ENCODE assay signal across 8 cellular contexts in the genomic region with DNA sequence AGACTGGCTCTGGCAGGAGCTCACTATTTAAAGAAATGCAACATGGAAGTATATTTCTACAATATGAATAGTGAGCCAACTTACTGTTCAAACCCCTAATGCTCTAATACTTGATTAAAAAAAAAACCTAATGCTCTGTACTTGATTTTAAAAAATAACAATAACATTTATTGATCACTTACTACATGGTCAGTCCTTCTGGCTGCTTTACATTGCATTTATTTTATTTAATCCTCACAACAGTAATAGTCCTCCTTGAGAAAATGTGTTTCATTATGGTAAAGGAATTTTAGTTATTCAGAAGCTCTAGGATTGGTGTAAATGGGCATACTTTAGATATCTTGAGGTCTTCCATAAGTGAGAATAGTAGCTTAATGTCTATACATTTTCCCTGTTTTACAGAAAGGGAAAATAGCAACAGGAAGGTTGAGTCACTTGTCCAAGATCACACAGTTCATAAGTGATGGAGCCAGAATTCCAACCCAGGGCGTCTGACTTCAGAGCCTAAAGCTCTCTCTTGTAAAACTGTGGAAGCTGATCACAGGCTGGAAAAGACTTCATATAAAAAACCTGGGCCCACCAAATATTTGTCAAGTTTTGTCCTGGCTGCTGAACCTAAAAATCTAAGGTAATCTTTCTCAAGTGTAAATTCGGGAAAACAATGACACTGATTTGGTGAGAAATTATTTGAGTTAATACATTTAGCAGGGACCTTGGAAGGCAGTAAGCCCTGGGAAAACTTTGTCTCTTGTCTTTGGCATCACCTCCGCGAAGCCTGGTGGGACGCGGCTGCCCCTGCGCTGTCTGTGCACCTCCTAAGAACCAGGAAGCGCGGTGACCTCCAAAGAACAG. TPM values are rescaled to one million over a fixed set of nuclear protein-coding genes. Genes with fewer than 3 reads are reported as not detected.
DNase-seq lines count a peak whose midpoint lies in the region; ATAC-seq and TF ChIP-seq lines count a peak whose summit lies in the region.

No MANE protein-coding gene starts in this region.

- intact Hi-C loops in dorsolateral prefrontal cortex (cut with DNase I), result no loop called here
- intact Hi-C loops in mucosa of descending colon (cut with DNase I, micrococcal nuclease), result no loop called here

- peak; percentile 19 for ATAC-seq in mucosa of descending colon

- peaks cover 25% of the 10 kb centered on the region for H3K4me1 ChIP-seq in mucosa of descending colon (ENCODE audit: low read depth)

- no peaks in the 10 kb centered on the region for H3K27me3 ChIP-seq in H7 (ENCODE audit: control insufficient read depth, insufficient read depth, low read length)
- H3K27me3 ChIP-seq in dorsolateral prefrontal cortex, result no peaks in the 10 kb centered on the region

- in situ Hi-C loops in G401 (cut with HindIII; ENCODE audit: low sequenced_read_pairs), result no loop called here

- H3K27ac ChIP-seq in dorsolateral prefrontal cortex, result peak overlapping the region; percentile 13 to 98 (median 91)

- DNase-seq in G401 (ENCODE audit: low spot score) (peak; percentile 52), H7 (no peak), NCI-H69 (lab: John Stamatoyannopoulos, UW) (peak; percentile 54), dorsolateral prefrontal cortex (peak in 4 of 10 donors; percentile 16 to 44 (median 26)), mucosa of descending colon (peak in 1 of 3 donors; percentile 16), NCI-H82 (lab: John Stamatoyannopoulos, UW) (no peak), NCI-H2107 (lab: John Stamatoyannopoulos, UW) (no peak), NCI-H128 (lab: John Stamatoyannopoulos, UW; ENCODE audit: unreplicated experiment) (no peak)

- H3K4me3 ChIP-seq in H7 (ENCODE audit: insufficient read depth, low read depth, low read length) (peak overlapping the region; percentile 85), dorsolateral prefrontal cortex (peak overlapping the region; percentile 56 to 98 (median 91)), mucosa of descending colon (peak overlapping the region; percentile 52)

- TF ChIP-seq CTCF in dorsolateral prefrontal cortex (IDR thresholded peaks at IDR 0.05 in 54 of 56, conservative IDR thresholded peaks at IDR 0.05 in 2 of 56; ENCODE audit: low read depth in 1 of 56, partially characterized antibody in 56 of 56) (no peak), mucosa of descending colon (IDR thresholded peaks at IDR 0.05) (no peak)

- H3K36me3 ChIP-seq in H7 (replicated peaks; ENCODE audit: control insufficient read depth, insufficient read depth, low read length) (no peaks in the 10 kb centered on the region), mucosa of descending colon (ENCODE audit: low read depth) (no peaks in the 10 kb centered on the region)

- no peaks in the 10 kb centered on the region for H3K9me3 ChIP-seq in mucosa of descending colon

RNA-seq across cellular contexts. Expression of a gene that starts 0.9 kb away (rescaled TPM):
- total RNA-seq in G401 (2014; rRNA removed; shearing (Covaris generic)), result 32.0 and 61.8 TPM in 2 replicates
- total RNA-seq in H7 (2014; rRNA removed; shearing (Covaris generic)), result 41.0 and 70.7 TPM in 2 replicates
- 10 to 100 TPM; 18.3 to 53.5 (median 33.3) TPM for total RNA-seq in dorsolateral prefrontal cortex
- total RNA-seq in mucosa of descending colon, result 10 to 100 TPM; 18.8 to 37.5 (median 36.0) TPM

Comparison
In these comparisons a context has a peak if more than half of its experiments do, and no peak if none do; other contexts are left out.
1. DNase-seq: peak in G401 (single experiment) and NCI-H69 (single experiment); none in H7 (single experiment), NCI-H82 (single experiment), NCI-H2107 (single experiment) and NCI-H128 (single experiment).
2. Peak in every context shown above with its lines, with median percentiles within 50 percentile points of each other: H3K4me3 ChIP-seq.